In the genomic region with DNA sequence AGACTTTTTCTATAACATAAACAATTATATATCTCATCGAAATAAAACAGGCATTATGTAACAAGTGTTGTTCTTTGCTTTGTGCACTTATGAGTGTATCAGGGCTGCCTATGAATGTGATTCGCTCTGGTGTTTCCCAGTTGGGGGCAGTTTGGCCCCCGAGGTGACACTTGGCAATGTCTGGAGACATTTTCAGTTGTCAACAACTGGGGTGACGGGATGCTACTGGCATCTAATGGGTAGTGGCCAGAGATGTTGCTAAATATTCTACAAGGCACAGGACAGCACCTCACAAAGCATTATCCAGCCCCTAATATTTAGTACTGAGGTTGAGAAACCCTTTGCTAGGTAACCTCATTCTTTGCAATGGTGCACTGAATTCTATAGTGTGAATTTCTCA, we compare ENCODE assay signal across 23 cellular contexts.
"Had no signal": no experiment of that assay in that cellular context is flagged by ENCODE, and none has a peak within 500 bp of the region (broad histone marks: within the 10 kb centered on the region; RNA-seq: fewer than 3 reads in every experiment).

No MANE protein-coding gene starts in this region.

- H3K27ac Mint-ChIP-seq: activated naive CD8-positive, alpha-beta T cell treated with anti-CD3 and anti-CD28 coated beads for 36 hours; activated T-helper 2 cell treated with anti-CD3 and anti-CD28 coated beads, Interferon-gamma antibody, Interleukin-2, Interleukin-4, amounts not matched to agents 10 μg/mL and 5 μg/mL and 100 μg/mL, durations not matched to agents 14 hours and 24 hours and 36 hours; endodermal cell; immature natural killer cell; memory B cell; naive thymus-derived CD4-positive, alpha-beta T cell; neural progenitor cell; progenitor cell of endocrine pancreas; stimulated activated effector memory CD8-positive, alpha-beta T cell treated with anti-CD3 and anti-CD28 coated beads, Interleukin-12 subunit alpha, Interleukin-12 subunit beta, amount 100 ng/mL, for 72 hours had no signal

- H3K27me3 ChIP-seq: breast epithelium, hepatocyte, neural progenitor cell, tibial artery had no signal

- H3K9me3 ChIP-seq: mucosa of descending colon, tibial artery had no signal

- H3K4me2 ChIP-seq: neural progenitor cell had no signal

- ATAC-seq: activated T-cell treated with anti-CD3 and anti-CD28 coated beads, Interleukin-2, amount 50 U/mL, for 4 hours; naive thymus-derived CD4-positive, alpha-beta T cell; stimulated activated effector memory CD8-positive, alpha-beta T cell treated with anti-CD3 and anti-CD28 coated beads, Interleukin-12 subunit alpha, Interleukin-12 subunit beta, amount 100 ng/mL, for 72 hours; stimulated activated naive CD8-positive, alpha-beta T cell treated with anti-CD3 and anti-CD28 coated beads, Interleukin-15, amount 100 ng/mL, for 72 hours had no signal

- H3K4me3 Mint-ChIP-seq: activated naive CD8-positive, alpha-beta T cell treated with anti-CD3 and anti-CD28 coated beads for 36 hours; activated T-cell treated with anti-CD3 and anti-CD28 coated beads, Interleukin-2, amount 50 U/mL, for 4 hours; endodermal cell; immature natural killer cell; memory B cell; naive thymus-derived CD4-positive, alpha-beta T cell; neural progenitor cell; stimulated activated effector memory CD8-positive, alpha-beta T cell treated with anti-CD3 and anti-CD28 coated beads, Interleukin-12 subunit alpha, Interleukin-12 subunit beta, amount 100 ng/mL, for 72 hours; stimulated activated naive CD8-positive, alpha-beta T cell treated with anti-CD3 and anti-CD28 coated beads, Interleukin-15, amount 100 ng/mL, for 72 hours had no signal

- H3K36me3 Mint-ChIP-seq: activated naive CD8-positive, alpha-beta T cell treated with anti-CD3 and anti-CD28 coated beads for 36 hours; immature natural killer cell; memory B cell; naive thymus-derived CD4-positive, alpha-beta T cell; stimulated activated effector memory CD8-positive, alpha-beta T cell treated with anti-CD3 and anti-CD28 coated beads, Interleukin-12 subunit alpha, Interleukin-12 subunit beta, amount 100 ng/mL, for 72 hours had no signal

- H3K4me1 Mint-ChIP-seq: activated naive CD8-positive, alpha-beta T cell treated with anti-CD3 and anti-CD28 coated beads for 36 hours; immature natural killer cell; memory B cell; naive thymus-derived CD4-positive, alpha-beta T cell; neural progenitor cell; stimulated activated effector memory CD8-positive, alpha-beta T cell treated with anti-CD3 and anti-CD28 coated beads, Interleukin-12 subunit alpha, Interleukin-12 subunit beta, amount 100 ng/mL, for 72 hours; stimulated activated naive CD8-positive, alpha-beta T cell treated with anti-CD3 and anti-CD28 coated beads, Interleukin-15, amount 100 ng/mL, for 72 hours had no signal

- H3K9me3 Mint-ChIP-seq: activated T-helper 2 cell treated with anti-CD3 and anti-CD28 coated beads, Interferon-gamma antibody, Interleukin-2, Interleukin-4, amounts not matched to agents 10 μg/mL and 5 μg/mL and 100 μg/mL, durations not matched to agents 14 hours and 24 hours and 36 hours; stimulated activated effector memory CD8-positive, alpha-beta T cell treated with anti-CD3 and anti-CD28 coated beads, Interleukin-12 subunit alpha, Interleukin-12 subunit beta, amount 100 ng/mL, for 72 hours had no signal

- H3K27me3 Mint-ChIP-seq: progenitor cell of endocrine pancreas had no signal

- H2AFZ ChIP-seq: hepatocyte, neural progenitor cell had no signal

- H3K27ac ChIP-seq: coronary artery, neural progenitor cell, tibial artery had no signal

- H3K4me1 ChIP-seq: neural progenitor cell had no signal

- H3K4me3 ChIP-seq: breast epithelium, hepatocyte, mucosa of descending colon, neural progenitor cell had no signal

- H3K9ac ChIP-seq: neural progenitor cell had no signal

- DNase-seq: activated CD4-positive, alpha-beta T cell treated with anti-CD3 and anti-CD28 coated beads for 4 hours; activated CD4-positive, alpha-beta T cell treated with anti-CD3 and anti-CD28 coated beads, Interleukin-2, amount 50 U/mL, for 48 hours; activated CD4-positive, CD25-positive, alpha-beta regulatory T cell; activated CD8-positive, alpha-beta memory T cell treated with anti-CD3 and anti-CD28 coated beads, Interleukin-2, amount 50 U/mL, for 48 hours; activated naive CD4-positive, alpha-beta T cell; activated naive CD8-positive, alpha-beta T cell treated with anti-CD3 and anti-CD28 coated beads for 36 hours; activated T-cell treated with anti-CD3 and anti-CD28 coated beads, Interleukin-2, amount 50 U/mL, for 4 hours; endodermal cell; immature natural killer cell; naive thymus-derived CD4-positive, alpha-beta T cell; stimulated activated CD4-positive, alpha-beta T cell treated with anti-CD3 and anti-CD28 coated beads, Interleukin-2, amount 100 ng/mL, for 24 hours; stimulated activated naive CD8-positive, alpha-beta T cell treated with anti-CD3 and anti-CD28 coated beads, Interleukin-15, amount 100 ng/mL, for 72 hours; T1000; tibial artery had no signal

- H3K36me3 ChIP-seq: breast epithelium, neural progenitor cell, tibial artery had no signal
